ENCODE assay signal across 8 cellular contexts in the genomic region with DNA sequence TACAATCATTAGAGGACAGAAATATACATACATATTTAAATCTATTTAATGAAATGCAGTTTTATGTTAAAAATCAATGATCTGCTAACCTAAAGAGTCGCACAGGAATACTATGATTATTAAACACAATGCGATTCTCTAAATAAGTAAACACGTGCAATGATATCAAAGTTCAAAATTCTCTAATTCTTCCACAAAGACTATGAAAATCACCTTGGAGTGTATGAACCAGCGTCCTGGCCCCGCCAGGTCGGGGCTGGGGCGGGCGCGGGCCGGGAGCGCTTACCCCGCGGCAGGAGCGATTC. TPM values are rescaled to one million over a fixed set of nuclear protein-coding genes. Genes with fewer than 3 reads are reported as not detected.
DNase-seq lines count a peak whose midpoint lies in the region; ATAC-seq and TF ChIP-seq lines count a peak whose summit lies in the region.

No MANE protein-coding gene starts in this region.

- no peaks in the 10 kb centered on the region for H3K27me3 ChIP-seq in suprapubic skin

- peak overlapping the region; percentile 95 for H3K27ac Mint-ChIP-seq in T-helper 2 cell treated with Interferon-gamma antibody and Interleukin-4, amounts not matched to agents 5 μg/mL and 100 μg/mL, for 36 hours
- peak overlapping the region; percentile 99 for H3K27ac Mint-ChIP-seq in activated naive CD8-positive, alpha-beta T cell treated with anti-CD3 and anti-CD28 coated beads, Interleukin-2, amount 50 U/mL, for 24 hours

- peaks cover 2% of the 10 kb centered on the region for H3K36me3 ChIP-seq in suprapubic skin

- 1% methylated on average over 14 of the region's 14 CpGs for WGBS in suprapubic skin

- peaks cover 31% of the 10 kb centered on the region for H3K36me3 Mint-ChIP-seq in T-helper 2 cell treated with Interferon-gamma antibody and Interleukin-4, amounts not matched to agents 5 μg/mL and 100 μg/mL, for 36 hours (ENCODE audit: low read depth)
- peaks cover 22% of the 10 kb centered on the region for H3K36me3 Mint-ChIP-seq in activated naive CD8-positive, alpha-beta T cell treated with anti-CD3 and anti-CD28 coated beads, Interleukin-2, amount 50 U/mL, for 24 hours (ENCODE audit: low read depth)

- H3K27ac ChIP-seq in suprapubic skin = peak overlapping the region; percentile 88

- H3K4me3 Mint-ChIP-seq in T-helper 2 cell treated with Interferon-gamma antibody and Interleukin-4, amounts not matched to agents 5 μg/mL and 100 μg/mL, for 36 hours = peak overlapping the region; percentile 96
- peak overlapping the region; percentile 99 for H3K4me3 Mint-ChIP-seq in activated naive CD8-positive, alpha-beta T cell treated with anti-CD3 and anti-CD28 coated beads, Interleukin-2, amount 50 U/mL, for 24 hours

- no peak for TF ChIP-seq EP300 in suprapubic skin (IDR thresholded peaks at IDR 0.05)

- ATAC-seq in activated naive CD8-positive, alpha-beta T cell treated with anti-CD3 and anti-CD28 coated beads, Interleukin-2, amount 50 U/mL, for 24 hours = no peak
- no peak for ATAC-seq in GM18520 (IDR thresholded peaks at IDR 0.05; ENCODE audit: unreplicated experiment)

- H3K4me3 ChIP-seq in suprapubic skin = peak overlapping the region; percentile 62

- no peaks in the 10 kb centered on the region for H3K27me3 Mint-ChIP-seq in T-helper 2 cell treated with Interferon-gamma antibody and Interleukin-4, amounts not matched to agents 5 μg/mL and 100 μg/mL, for 36 hours (ENCODE audit: low read depth)
- H3K27me3 Mint-ChIP-seq in activated naive CD8-positive, alpha-beta T cell treated with anti-CD3 and anti-CD28 coated beads, Interleukin-2, amount 50 U/mL, for 24 hours = peaks cover 4% of the 10 kb centered on the region

- H3K4me1 Mint-ChIP-seq in T-helper 2 cell treated with Interferon-gamma antibody and Interleukin-4, amounts not matched to agents 5 μg/mL and 100 μg/mL, for 36 hours (ENCODE audit: low read depth) = peaks cover 44% of the 10 kb centered on the region
- H3K4me1 Mint-ChIP-seq in activated naive CD8-positive, alpha-beta T cell treated with anti-CD3 and anti-CD28 coated beads, Interleukin-2, amount 50 U/mL, for 24 hours = peaks cover 39% of the 10 kb centered on the region

- peaks cover 34% of the 10 kb centered on the region for H3K4me1 ChIP-seq in suprapubic skin

- DNase-seq in T-helper 2 cell treated with Interferon-gamma antibody and Interleukin-4, amounts not matched to agents 5 μg/mL and 100 μg/mL, for 36 hours (ENCODE audit: low spot score) = no peak
- DNase-seq in T-helper 2 cell (no peak), kidney tubule cell (ENCODE audit: low spot score) (peak; percentile 12), suprapubic skin (ENCODE audit: low spot score in 2 of 2) (no peak), GM19240 (ENCODE audit: insufficient read length, low spot score) (no peak)
- no peak for DNase-seq in activated naive CD8-positive, alpha-beta T cell treated with anti-CD3 and anti-CD28 coated beads, Interleukin-2, amount 50 U/mL, for 24 hours
- DNase-seq in central memory CD4-positive, alpha-beta T cell = no peak

- no peaks in the 10 kb centered on the region for H3K9me3 ChIP-seq in suprapubic skin

- TF ChIP-seq POLR2A in suprapubic skin (IDR thresholded peaks at IDR 0.05) = no peak

- H3K9me3 Mint-ChIP-seq in T-helper 2 cell treated with Interferon-gamma antibody and Interleukin-4, amounts not matched to agents 5 μg/mL and 100 μg/mL, for 36 hours = no peaks in the 10 kb centered on the region
- no peaks in the 10 kb centered on the region for H3K9me3 Mint-ChIP-seq in activated naive CD8-positive, alpha-beta T cell treated with anti-CD3 and anti-CD28 coated beads, Interleukin-2, amount 50 U/mL, for 24 hours

- TF ChIP-seq CTCF in suprapubic skin (IDR thresholded peaks at IDR 0.05) = no peak

RNA-seq across cellular contexts. Expression of gene FAM200B, which starts 0.6 kb away (rescaled TPM):
- total RNA-seq in suprapubic skin = 10 to 100 TPM; 18.6 to 39.0 (median 27.5) TPM

RNA-seq across cellular contexts. Expression of gene BST1, which starts 21.8 kb away (rescaled TPM):
- 1 to 10 TPM; 2.2 to 8.4 (median 4.0) TPM for total RNA-seq in suprapubic skin

RNA-seq across cellular contexts. Expression of gene FBXL5, which starts 25.9 kb away (rescaled TPM):
- total RNA-seq in suprapubic skin = 100 to 1,000 TPM in 2 of 4 donors, 10 to 100 TPM in 2; 73.2 to 120 (median 93.7) TPM
